ENCODE assay signal across 1 cellular context in the genomic region with DNA sequence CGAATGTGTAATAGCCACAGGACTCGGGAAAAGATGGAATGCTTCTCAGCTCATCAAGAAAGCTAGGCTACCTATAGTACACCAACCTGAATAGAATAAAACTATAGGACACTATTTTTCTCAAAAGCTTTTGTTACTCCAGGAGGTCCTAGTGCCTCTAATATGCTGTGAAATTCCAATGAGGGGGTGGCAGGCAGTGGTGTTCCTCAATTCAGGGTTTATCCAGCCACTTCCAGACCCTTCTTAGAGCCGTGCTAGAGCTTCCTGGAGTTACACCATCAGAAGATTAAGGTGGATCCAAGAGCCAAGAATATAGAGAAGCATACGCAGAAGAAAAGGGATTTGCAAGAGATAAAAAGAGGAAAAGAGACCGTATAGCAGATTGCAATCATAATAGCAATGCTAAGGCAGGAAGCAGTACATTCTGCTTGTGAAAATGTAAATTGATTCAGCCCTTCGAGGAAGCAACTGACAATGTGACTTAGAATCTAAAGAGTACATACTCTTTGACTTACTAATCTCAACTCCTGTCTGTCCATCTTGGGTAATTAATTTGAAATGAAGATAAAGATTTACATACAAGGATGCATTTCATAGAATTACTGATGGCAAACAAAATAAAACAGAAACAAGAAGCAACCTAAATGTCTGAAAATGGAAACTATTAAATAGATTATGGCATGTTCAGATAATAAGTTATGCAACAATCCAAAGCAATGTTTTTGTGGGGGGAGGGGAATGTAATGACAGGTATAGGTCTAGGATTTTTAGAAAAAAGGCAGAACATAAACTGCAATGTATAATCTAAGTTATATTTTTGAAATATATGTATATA.
TF ChIP-seq lines count a peak whose summit lies in the region.

No MANE protein-coding gene starts in this region.

TF ChIP-seq in K562, 482 proteins besides CTCF, POLR2A, EP300 and RAD21 (continued from another document and continues in another):
- TF ChIP-seq STAT6 (CRISPR knock-in tag; IDR thresholded peaks at IDR 0.05) (no peak), CEBPB (tag; IDR thresholded peaks at IDR 0.05) (peak; percentile 94), SETDB1 (IDR thresholded peaks at IDR 0.05; ENCODE audit: low read length) (no peak), ELF1 (tag; IDR thresholded peaks at IDR 0.05) (no peak), RCOR1 (IDR thresholded peaks at IDR 0.05; ENCODE audit: borderline replicate concordance in 1 of 2, low read depth in 2 of 2, low read length in 2 of 2) (no peak), MEIS2 (IDR thresholded peaks at IDR 0.05; ENCODE audit: partially characterized antibody) (peak; percentile 46), GTF2A2 (tag; IDR thresholded peaks at IDR 0.05) (no peak), ZFX (CRISPR knock-in tag; IDR thresholded peaks at IDR 0.05) (no peak), ZNF232 (CRISPR knock-in tag; IDR thresholded peaks at IDR 0.05) (no peak), TAF7 (tag; IDR thresholded peaks at IDR 0.05) (no peak), ZNF133 (CRISPR knock-in tag; IDR thresholded peaks at IDR 0.05) (no peak), ARID1B (IDR thresholded peaks at IDR 0.05) (peak; percentile 53; the same call in 1 of the 2 replicates), U2AF1 (optimal IDR thresholded peaks at IDR 0.05; ENCODE audit: low read depth, low read length) (no peak), HDAC8 (tag; IDR thresholded peaks at IDR 0.05) (no peak), HDGF (IDR thresholded peaks at IDR 0.05) (peak; percentile 56; the same call in 1 of the 2 replicates), RFX7 (CRISPR knock-in tag; IDR thresholded peaks at IDR 0.05) (no peak), NR3C1 (CRISPR knock-in tag; IDR thresholded peaks at IDR 0.05) (no peak), PHF21A (IDR thresholded peaks at IDR 0.05; ENCODE audit: borderline replicate concordance, low read depth) (no peak), CREM (IDR thresholded peaks at IDR 0.05; ENCODE audit: low read depth) (no peak), ZNF79 (CRISPR knock-in tag; IDR thresholded peaks at IDR 0.05; ENCODE audit: low read depth) (no peak), MITF (IDR thresholded peaks at IDR 0.05) (no peak), RBM22 (IDR thresholded peaks at IDR 0.05; ENCODE audit: low read depth, low read length, poor library complexity, severe bottlenecking) (no peak), EZH2 (IDR thresholded peaks at IDR 0.05; ENCODE audit: borderline replicate concordance, low read depth, low read length) (no peak), NFE2L1 (tag; IDR thresholded peaks at IDR 0.05; ENCODE audit: borderline replicate concordance, low read depth) (no peak), ZNF239 (CRISPR knock-in tag; IDR thresholded peaks at IDR 0.05) (no peak), PRMT5 (CRISPR knock-in tag; IDR thresholded peaks at IDR 0.05) (no peak), ZNF436 (CRISPR knock-in tag; IDR thresholded peaks at IDR 0.05) (no peak), ZNF830 (CRISPR knock-in tag; IDR thresholded peaks at IDR 0.05) (no peak), MTA3 (IDR thresholded peaks at IDR 0.05; ENCODE audit: borderline replicate concordance) (no peak), ZNF23 (CRISPR knock-in tag; IDR thresholded peaks at IDR 0.05) (no peak), ZFP36 (IDR thresholded peaks at IDR 0.05; ENCODE audit: low read depth, low read length, partially characterized antibody) (no peak), HMGN3 (IDR thresholded peaks at IDR 0.05; ENCODE audit: borderline replicate concordance, extremely low read depth, insufficient read length, low read depth, low read length) (no peak), OTX1 (CRISPR knock-in tag; IDR thresholded peaks at IDR 0.05) (no peak), SMAD1 (IDR thresholded peaks at IDR 0.05; ENCODE audit: low read depth, low read length, partially characterized antibody) (no peak), CHCHD3 (CRISPR knock-in tag; IDR thresholded peaks at IDR 0.05) (no peak)
- TF ChIP-seq, protein P1, sequence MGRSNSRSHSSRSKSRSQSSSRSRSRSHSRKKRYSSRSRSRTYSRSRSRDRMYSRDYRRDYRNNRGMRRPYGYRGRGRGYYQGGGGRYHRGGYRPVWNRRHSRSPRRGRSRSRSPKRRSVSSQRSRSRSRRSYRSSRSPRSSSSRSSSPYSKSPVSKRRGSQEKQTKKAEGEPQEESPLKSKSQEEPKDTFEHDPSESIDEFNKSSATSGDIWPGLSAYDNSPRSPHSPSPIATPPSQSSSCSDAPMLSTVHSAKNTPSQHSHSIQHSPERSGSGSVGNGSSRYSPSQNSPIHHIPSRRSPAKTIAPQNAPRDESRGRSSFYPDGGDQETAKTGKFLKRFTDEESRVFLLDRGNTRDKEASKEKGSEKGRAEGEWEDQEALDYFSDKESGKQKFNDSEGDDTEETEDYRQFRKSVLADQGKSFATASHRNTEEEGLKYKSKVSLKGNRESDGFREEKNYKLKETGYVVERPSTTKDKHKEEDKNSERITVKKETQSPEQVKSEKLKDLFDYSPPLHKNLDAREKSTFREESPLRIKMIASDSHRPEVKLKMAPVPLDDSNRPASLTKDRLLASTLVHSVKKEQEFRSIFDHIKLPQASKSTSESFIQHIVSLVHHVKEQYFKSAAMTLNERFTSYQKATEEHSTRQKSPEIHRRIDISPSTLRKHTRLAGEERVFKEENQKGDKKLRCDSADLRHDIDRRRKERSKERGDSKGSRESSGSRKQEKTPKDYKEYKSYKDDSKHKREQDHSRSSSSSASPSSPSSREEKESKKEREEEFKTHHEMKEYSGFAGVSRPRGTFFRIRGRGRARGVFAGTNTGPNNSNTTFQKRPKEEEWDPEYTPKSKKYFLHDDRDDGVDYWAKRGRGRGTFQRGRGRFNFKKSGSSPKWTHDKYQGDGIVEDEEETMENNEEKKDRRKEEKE (IDR thresholded peaks at IDR 0.05; ENCODE audit: borderline replicate concordance in 1 of 2, control insufficient read depth in 1 of 2, low read depth in 2 of 2, low read length in 1 of 2) = no peak
- TF ChIP-seq, protein P2, sequence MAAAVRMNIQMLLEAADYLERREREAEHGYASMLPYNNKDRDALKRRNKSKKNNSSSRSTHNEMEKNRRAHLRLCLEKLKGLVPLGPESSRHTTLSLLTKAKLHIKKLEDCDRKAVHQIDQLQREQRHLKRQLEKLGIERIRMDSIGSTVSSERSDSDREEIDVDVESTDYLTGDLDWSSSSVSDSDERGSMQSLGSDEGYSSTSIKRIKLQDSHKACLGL (CRISPR knock-in tag; IDR thresholded peaks at IDR 0.05; ENCODE audit: borderline replicate concordance, poor library complexity, severe bottlenecking) = no peak
- TF ChIP-seq, protein P3, sequence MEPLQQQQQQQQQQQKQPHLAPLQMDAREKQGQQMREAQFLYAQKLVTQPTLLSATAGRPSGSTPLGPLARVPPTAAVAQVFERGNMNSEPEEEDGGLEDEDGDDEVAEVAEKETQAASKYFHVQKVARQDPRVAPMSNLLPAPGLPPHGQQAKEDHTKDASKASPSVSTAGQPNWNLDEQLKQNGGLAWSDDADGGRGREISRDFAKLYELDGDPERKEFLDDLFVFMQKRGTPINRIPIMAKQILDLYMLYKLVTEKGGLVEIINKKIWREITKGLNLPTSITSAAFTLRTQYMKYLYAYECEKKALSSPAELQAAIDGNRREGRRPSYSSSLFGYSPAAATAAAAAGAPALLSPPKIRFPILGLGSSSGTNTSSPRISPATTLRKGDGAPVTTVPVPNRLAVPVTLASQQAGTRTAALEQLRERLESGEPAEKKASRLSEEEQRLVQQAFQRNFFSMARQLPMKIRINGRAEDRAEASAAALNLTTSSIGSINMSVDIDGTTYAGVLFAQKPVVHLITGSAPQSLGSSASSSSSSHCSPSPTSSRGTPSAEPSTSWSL (CRISPR knock-in tag; IDR thresholded peaks at IDR 0.05; ENCODE audit: borderline replicate concordance) = no peak
- TF ChIP-seq, protein P4, sequence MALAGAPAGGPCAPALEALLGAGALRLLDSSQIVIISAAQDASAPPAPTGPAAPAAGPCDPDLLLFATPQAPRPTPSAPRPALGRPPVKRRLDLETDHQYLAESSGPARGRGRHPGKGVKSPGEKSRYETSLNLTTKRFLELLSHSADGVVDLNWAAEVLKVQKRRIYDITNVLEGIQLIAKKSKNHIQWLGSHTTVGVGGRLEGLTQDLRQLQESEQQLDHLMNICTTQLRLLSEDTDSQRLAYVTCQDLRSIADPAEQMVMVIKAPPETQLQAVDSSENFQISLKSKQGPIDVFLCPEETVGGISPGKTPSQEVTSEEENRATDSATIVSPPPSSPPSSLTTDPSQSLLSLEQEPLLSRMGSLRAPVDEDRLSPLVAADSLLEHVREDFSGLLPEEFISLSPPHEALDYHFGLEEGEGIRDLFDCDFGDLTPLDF (CRISPR knock-in tag; IDR thresholded peaks at IDR 0.05) = no peak
- TF ChIP-seq, protein P5, sequence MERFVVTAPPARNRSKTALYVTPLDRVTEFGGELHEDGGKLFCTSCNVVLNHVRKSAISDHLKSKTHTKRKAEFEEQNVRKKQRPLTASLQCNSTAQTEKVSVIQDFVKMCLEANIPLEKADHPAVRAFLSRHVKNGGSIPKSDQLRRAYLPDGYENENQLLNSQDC (CRISPR knock-in tag; IDR thresholded peaks at IDR 0.05) = no peak
- TF ChIP-seq, protein P6, sequence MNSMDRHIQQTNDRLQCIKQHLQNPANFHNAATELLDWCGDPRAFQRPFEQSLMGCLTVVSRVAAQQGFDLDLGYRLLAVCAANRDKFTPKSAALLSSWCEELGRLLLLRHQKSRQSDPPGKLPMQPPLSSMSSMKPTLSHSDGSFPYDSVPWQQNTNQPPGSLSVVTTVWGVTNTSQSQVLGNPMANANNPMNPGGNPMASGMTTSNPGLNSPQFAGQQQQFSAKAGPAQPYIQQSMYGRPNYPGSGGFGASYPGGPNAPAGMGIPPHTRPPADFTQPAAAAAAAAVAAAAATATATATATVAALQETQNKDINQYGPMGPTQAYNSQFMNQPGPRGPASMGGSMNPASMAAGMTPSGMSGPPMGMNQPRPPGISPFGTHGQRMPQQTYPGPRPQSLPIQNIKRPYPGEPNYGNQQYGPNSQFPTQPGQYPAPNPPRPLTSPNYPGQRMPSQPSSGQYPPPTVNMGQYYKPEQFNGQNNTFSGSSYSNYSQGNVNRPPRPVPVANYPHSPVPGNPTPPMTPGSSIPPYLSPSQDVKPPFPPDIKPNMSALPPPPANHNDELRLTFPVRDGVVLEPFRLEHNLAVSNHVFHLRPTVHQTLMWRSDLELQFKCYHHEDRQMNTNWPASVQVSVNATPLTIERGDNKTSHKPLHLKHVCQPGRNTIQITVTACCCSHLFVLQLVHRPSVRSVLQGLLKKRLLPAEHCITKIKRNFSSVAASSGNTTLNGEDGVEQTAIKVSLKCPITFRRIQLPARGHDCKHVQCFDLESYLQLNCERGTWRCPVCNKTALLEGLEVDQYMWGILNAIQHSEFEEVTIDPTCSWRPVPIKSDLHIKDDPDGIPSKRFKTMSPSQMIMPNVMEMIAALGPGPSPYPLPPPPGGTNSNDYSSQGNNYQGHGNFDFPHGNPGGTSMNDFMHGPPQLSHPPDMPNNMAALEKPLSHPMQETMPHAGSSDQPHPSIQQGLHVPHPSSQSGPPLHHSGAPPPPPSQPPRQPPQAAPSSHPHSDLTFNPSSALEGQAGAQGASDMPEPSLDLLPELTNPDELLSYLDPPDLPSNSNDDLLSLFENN (IDR thresholded peaks at IDR 0.05; ENCODE audit: low read depth in 2 of 2, low read length in 2 of 2) = no peak
- TF ChIP-seq, protein P7, sequence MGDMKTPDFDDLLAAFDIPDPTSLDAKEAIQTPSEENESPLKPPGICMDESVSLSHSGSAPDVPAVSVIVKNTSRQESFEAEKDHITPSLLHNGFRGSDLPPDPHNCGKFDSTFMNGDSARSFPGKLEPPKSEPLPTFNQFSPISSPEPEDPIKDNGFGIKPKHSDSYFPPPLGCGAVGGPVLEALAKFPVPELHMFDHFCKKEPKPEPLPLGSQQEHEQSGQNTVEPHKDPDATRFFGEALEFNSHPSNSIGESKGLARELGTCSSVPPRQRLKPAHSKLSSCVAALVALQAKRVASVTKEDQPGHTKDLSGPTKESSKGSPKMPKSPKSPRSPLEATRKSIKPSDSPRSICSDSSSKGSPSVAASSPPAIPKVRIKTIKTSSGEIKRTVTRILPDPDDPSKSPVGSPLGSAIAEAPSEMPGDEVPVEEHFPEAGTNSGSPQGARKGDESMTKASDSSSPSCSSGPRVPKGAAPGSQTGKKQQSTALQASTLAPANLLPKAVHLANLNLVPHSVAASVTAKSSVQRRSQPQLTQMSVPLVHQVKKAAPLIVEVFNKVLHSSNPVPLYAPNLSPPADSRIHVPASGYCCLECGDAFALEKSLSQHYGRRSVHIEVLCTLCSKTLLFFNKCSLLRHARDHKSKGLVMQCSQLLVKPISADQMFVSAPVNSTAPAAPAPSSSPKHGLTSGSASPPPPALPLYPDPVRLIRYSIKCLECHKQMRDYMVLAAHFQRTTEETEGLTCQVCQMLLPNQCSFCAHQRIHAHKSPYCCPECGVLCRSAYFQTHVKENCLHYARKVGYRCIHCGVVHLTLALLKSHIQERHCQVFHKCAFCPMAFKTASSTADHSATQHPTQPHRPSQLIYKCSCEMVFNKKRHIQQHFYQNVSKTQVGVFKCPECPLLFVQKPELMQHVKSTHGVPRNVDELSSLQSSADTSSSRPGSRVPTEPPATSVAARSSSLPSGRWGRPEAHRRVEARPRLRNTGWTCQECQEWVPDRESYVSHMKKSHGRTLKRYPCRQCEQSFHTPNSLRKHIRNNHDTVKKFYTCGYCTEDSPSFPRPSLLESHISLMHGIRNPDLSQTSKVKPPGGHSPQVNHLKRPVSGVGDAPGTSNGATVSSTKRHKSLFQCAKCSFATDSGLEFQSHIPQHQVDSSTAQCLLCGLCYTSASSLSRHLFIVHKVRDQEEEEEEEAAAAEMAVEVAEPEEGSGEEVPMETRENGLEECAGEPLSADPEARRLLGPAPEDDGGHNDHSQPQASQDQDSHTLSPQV (IDR thresholded peaks at IDR 0.05) = peak; percentile 47; the same call in 1 of the 2 replicates
